Comparison of ENCODE assay signal across 15 cellular contexts in the genomic region with DNA sequence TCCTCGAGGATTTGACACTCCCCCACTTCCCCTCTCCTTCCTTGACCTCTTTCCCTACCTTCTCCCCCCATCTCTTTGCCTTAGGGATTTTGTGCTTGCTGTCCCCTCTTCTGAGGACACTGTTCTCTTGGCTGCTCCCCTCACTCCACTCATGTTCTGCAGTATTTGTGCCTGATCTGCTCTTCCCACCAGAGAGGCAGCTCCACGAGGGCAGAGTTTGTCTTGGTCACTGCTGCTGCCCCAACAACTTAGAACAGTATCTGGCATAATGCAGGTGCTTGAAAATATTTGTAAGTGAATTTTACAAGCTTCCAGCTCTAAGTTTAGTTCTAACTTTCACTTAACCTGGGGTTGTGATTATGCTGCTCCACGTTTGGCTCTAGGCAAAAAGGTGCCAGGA. TPM values are rescaled to one million over a fixed set of nuclear protein-coding genes. Genes with fewer than 3 reads are reported as not detected.
DNase-seq lines count a peak whose midpoint lies in the region; ATAC-seq and TF ChIP-seq lines count a peak whose summit lies in the region.
"Had no signal": no experiment of that assay in that cellular context is flagged by ENCODE, and none has a peak within 500 bp of the region (broad histone marks: within the 10 kb centered on the region; RNA-seq: fewer than 3 reads in every experiment).

No MANE protein-coding gene starts in this region.

- no peaks in the 10 kb centered on the region for H3K9me3 ChIP-seq in OCI-LY3 (ENCODE audit: insufficient read depth, low read length)
- H3K9me3 ChIP-seq: body of pancreas had no signal

- ATAC-seq in stimulated activated memory B cell treated with anti-CD40 and anti-IgM and Interleukin-4, amounts not matched to agents 10 μg/mL and 1 μg/mL and 100 μg/mL, for 72 hours, result no peak
- ATAC-seq in HG02852 (IDR thresholded peaks at IDR 0.05; ENCODE audit: unreplicated experiment) (no peak), HG02885 (IDR thresholded peaks at IDR 0.05; ENCODE audit: poor library complexity, unreplicated experiment) (no peak)
- ATAC-seq: body of pancreas had no signal

- peak overlapping the region; percentile 73 for H3K4me2 ChIP-seq in OCI-LY3 (ENCODE audit: low read length)

- H3K9ac ChIP-seq in OCI-LY3 (ENCODE audit: low read length), result peak overlapping the region; percentile 53; the same call in 1 of the 2 replicates

- H2AFZ ChIP-seq in OCI-LY3 (ENCODE audit: low read depth, low read length), result no peak overlapping the region

- no peaks in the 10 kb centered on the region for H3K27me3 Mint-ChIP-seq in activated CD4-positive, alpha-beta T cell treated with anti-CD3 and anti-CD28 coated beads, Interleukin-2, amount 10 ng/mL, durations not matched to agents 7 days and 5 days
- no peaks in the 10 kb centered on the region for H3K27me3 Mint-ChIP-seq in stimulated activated memory B cell treated with anti-CD40 and anti-IgM and Interleukin-4, amounts not matched to agents 10 μg/mL and 1 μg/mL and 100 μg/mL, for 72 hours

- no peaks in the 10 kb centered on the region for H3K36me3 ChIP-seq in OCI-LY3 (replicated peaks; ENCODE audit: low read depth, low read length)

- intact Hi-C loops in dorsolateral prefrontal cortex (cut with DNase I), result loop anchor here (5.0 to 10.0 kb wide), 3 partner anchors 75 to 143 kb away; partner anchors contain the start of gene GPR155 (in 1 of the 2)

- H3K4me3 ChIP-seq in OCI-LY3 (ENCODE audit: low read length) (peak overlapping the region; percentile 54), dorsolateral prefrontal cortex (no peak overlapping the region)
- H3K4me3 ChIP-seq: body of pancreas had no signal

- no peaks in the 10 kb centered on the region for H3K79me2 ChIP-seq in OCI-LY3 (ENCODE audit: low read length)

- peak overlapping the region; percentile 85 for H3K27ac Mint-ChIP-seq in activated CD4-positive, alpha-beta T cell treated with anti-CD3 and anti-CD28 coated beads, Interleukin-2, amount 10 ng/mL, durations not matched to agents 7 days and 5 days
- H3K27ac Mint-ChIP-seq in stimulated activated memory B cell treated with anti-CD40 and anti-IgM and Interleukin-4, amounts not matched to agents 10 μg/mL and 1 μg/mL and 100 μg/mL, for 72 hours, result peak overlapping the region; percentile 96

- H4K20me1 ChIP-seq in OCI-LY3 (ENCODE audit: insufficient read depth, low read length), result no peaks in the 10 kb centered on the region

- peaks cover 87% of the 10 kb centered on the region for H3K4me1 Mint-ChIP-seq in activated CD4-positive, alpha-beta T cell treated with anti-CD3 and anti-CD28 coated beads, Interleukin-2, amount 10 ng/mL, durations not matched to agents 7 days and 5 days
- peaks cover 84% of the 10 kb centered on the region for H3K4me1 Mint-ChIP-seq in stimulated activated memory B cell treated with anti-CD40 and anti-IgM and Interleukin-4, amounts not matched to agents 10 μg/mL and 1 μg/mL and 100 μg/mL, for 72 hours

- peaks cover 69% of the 10 kb centered on the region for H3K4me1 ChIP-seq in OCI-LY3 (ENCODE audit: low read length)
- H3K4me1 ChIP-seq: body of pancreas had no signal

- H3K27me3 ChIP-seq in OCI-LY3 (ENCODE audit: low read depth, low read length), result no peaks in the 10 kb centered on the region
- no peaks in the 10 kb centered on the region for H3K27me3 ChIP-seq in dorsolateral prefrontal cortex
- H3K27me3 ChIP-seq: body of pancreas had no signal

- POLR2A ChIA-PET in activated CD4-positive, alpha-beta T cell treated with anti-CD3 and anti-CD28 coated beads, Interleukin-2, amount 10 ng/mL, durations not matched to agents 7 days and 5 days (lab: Charles Lee), result interaction anchor here (1.5 kb wide), 1 partner anchor 11 kb away, joined by 3 read pairs; no protein-coding TSS in a partner anchor

- CTCF ChIA-PET in activated CD4-positive, alpha-beta T cell treated with anti-CD3 and anti-CD28 coated beads, Interleukin-2, amount 10 ng/mL, durations not matched to agents 7 days and 5 days (lab: Charles Lee), result interaction anchor here (1.7 to 8.8 kb wide), 2 partner anchors 9 to 25 kb away, joined by 5 to 91 read pairs; partner anchors contain the start of gene WIPF1

- DNase-seq in activated CD4-positive, alpha-beta T cell treated with anti-CD3 and anti-CD28 coated beads, Interleukin-2, amount 10 ng/mL, durations not matched to agents 7 days and 5 days, result no peak
- no peak for DNase-seq in activated CD4-positive, alpha-beta T cell treated with anti-CD3 and anti-CD28 coated beads for 1 hour
- no peak for DNase-seq in dorsolateral prefrontal cortex
- DNase-seq in NCI-H510A treated with DMSO at 0.1 percent for 48 hours (lab: John Stamatoyannopoulos, UW), result no peak
- DNase-seq: ACHN; activated CD8-positive, alpha-beta memory T cell treated with anti-CD3 and anti-CD28 coated beads, Interleukin-2, amount 50 U/mL, for 4 hours; body of pancreas; NCI-H187; NCI-H82; SHP77; small intestine had no signal

- peaks cover 54% of the 10 kb centered on the region for H3K36me3 Mint-ChIP-seq in activated CD4-positive, alpha-beta T cell treated with anti-CD3 and anti-CD28 coated beads, Interleukin-2, amount 10 ng/mL, durations not matched to agents 7 days and 5 days (ENCODE audit: low read depth)
- H3K36me3 Mint-ChIP-seq in stimulated activated memory B cell treated with anti-CD40 and anti-IgM and Interleukin-4, amounts not matched to agents 10 μg/mL and 1 μg/mL and 100 μg/mL, for 72 hours, result peaks cover 14% of the 10 kb centered on the region

- H3K4me3 Mint-ChIP-seq in activated CD4-positive, alpha-beta T cell treated with anti-CD3 and anti-CD28 coated beads, Interleukin-2, amount 10 ng/mL, durations not matched to agents 7 days and 5 days, result no peak overlapping the region
- H3K4me3 Mint-ChIP-seq in stimulated activated memory B cell treated with anti-CD40 and anti-IgM and Interleukin-4, amounts not matched to agents 10 μg/mL and 1 μg/mL and 100 μg/mL, for 72 hours, result peak overlapping the region; percentile 10

- TF ChIP-seq CTCF in OCI-LY3 (IDR thresholded peaks at IDR 0.05; ENCODE audit: low read depth, low read length) (no peak), dorsolateral prefrontal cortex (IDR thresholded peaks at IDR 0.05 in 54 of 56, conservative IDR thresholded peaks at IDR 0.05 in 2 of 56; ENCODE audit: low read depth in 1 of 56, partially characterized antibody in 56 of 56) (no peak)

- peak overlapping the region; percentile 87 for H3K27ac ChIP-seq in OCI-LY3 (ENCODE audit: low read length)
- peak overlapping the region in 31 of 59 donors; percentile 2 to 86 (median 41) for H3K27ac ChIP-seq in dorsolateral prefrontal cortex
- H3K27ac ChIP-seq: body of pancreas had no signal

- no peaks in the 10 kb centered on the region for H3K9me3 Mint-ChIP-seq in activated CD4-positive, alpha-beta T cell treated with anti-CD3 and anti-CD28 coated beads, Interleukin-2, amount 10 ng/mL, durations not matched to agents 7 days and 5 days
- no peaks in the 10 kb centered on the region for H3K9me3 Mint-ChIP-seq in stimulated activated memory B cell treated with anti-CD40 and anti-IgM and Interleukin-4, amounts not matched to agents 10 μg/mL and 1 μg/mL and 100 μg/mL, for 72 hours

RNA-seq across cellular contexts. Expression of gene WIPF1, which starts 10.0 kb away (rescaled TPM):
- 100 to 1,000 TPM; 378 to 423 TPM for total RNA-seq in activated CD4-positive, alpha-beta T cell treated with anti-CD3 and anti-CD28 coated beads, Interleukin-2, amount 10 ng/mL, durations not matched to agents 7 days and 5 days
- 100 to 1,000 TPM in 1 of 120 experiments, 10 to 100 TPM in 119; 15.8 to 100 (median 34.0) TPM for total RNA-seq in dorsolateral prefrontal cortex
